In the genomic region with DNA sequence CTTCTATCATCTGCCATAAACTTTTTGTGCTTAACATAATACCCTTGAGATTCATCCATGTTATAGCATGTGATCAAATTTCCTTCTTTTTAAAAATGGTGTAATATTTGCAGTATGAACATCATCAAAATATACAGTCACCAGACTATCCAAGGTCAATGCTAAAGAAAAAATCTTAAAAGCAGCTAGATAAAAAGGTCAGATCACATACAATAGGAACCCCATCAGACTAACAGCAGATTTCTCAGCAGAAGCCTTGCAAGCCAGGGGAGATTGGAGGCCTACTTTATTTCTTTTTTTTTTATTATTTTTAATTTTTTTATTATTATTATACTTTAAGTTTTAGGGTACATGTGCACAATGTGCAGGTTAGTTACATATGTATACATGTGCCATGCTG, we compare ENCODE assay signal across 8 cellular contexts.
"Had no signal": no experiment of that assay in that cellular context is flagged by ENCODE, and none has a peak within 500 bp of the region (broad histone marks: within the 10 kb centered on the region; RNA-seq: fewer than 3 reads in every experiment).

No MANE protein-coding gene starts in this region.

- H3K9me3 ChIP-seq: HAP-1 had no signal

- H3K27ac ChIP-seq: GM23248 had no signal

- H3K36me3 ChIP-seq: HAP-1 had no signal

- H3K4me3 ChIP-seq: GM23248, GM23338, HAP-1 had no signal

- H3K4me1 ChIP-seq: HAP-1 had no signal

- DNase-seq: GM23248, GOT3, H7, H9, HCEC 1CT, HFFc6 had no signal
